Comparison of ENCODE assay signal across 1 cellular context in the genomic region with DNA sequence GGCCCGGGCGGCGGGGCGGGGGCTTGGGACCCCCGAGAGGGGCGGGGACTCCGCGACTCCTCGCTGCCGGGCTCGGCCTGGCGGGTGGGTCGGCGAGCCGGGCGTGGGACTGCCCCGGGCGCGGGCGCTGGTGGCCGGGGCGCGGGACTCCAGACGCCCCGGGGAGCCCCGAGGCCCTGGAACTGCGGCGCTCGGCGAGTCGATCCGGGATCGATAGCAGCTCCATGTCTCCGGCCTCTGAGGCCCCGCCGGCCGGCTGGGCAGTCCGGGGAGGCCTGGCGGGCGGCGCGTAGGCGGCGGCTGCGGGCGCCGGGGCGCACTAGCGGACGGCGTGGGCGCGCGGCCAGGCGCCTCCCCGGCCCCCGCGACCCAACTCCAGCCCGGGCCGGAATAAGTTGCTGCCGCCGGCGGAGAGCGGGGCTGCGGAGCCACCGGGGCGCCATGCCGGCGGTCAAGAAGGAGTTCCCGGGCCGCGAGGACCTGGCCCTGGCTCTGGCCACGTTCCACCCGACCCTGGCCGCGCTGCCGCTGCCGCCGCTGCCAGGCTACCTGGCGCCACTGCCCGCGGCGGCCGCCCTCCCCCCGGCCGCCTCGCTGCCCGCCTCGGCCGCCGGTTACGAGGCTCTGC.
TF ChIP-seq lines count a peak whose summit lies in the region.

No MANE protein-coding gene starts in this region.

TF ChIP-seq in K562, 482 proteins besides CTCF, POLR2A, EP300 and RAD21 (continued from another document and continues in another):
- TF ChIP-seq, protein P1, sequence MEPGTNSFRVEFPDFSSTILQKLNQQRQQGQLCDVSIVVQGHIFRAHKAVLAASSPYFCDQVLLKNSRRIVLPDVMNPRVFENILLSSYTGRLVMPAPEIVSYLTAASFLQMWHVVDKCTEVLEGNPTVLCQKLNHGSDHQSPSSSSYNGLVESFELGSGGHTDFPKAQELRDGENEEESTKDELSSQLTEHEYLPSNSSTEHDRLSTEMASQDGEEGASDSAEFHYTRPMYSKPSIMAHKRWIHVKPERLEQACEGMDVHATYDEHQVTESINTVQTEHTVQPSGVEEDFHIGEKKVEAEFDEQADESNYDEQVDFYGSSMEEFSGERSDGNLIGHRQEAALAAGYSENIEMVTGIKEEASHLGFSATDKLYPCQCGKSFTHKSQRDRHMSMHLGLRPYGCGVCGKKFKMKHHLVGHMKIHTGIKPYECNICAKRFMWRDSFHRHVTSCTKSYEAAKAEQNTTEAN (CRISPR knock-in tag; IDR thresholded peaks at IDR 0.05) = no peak
- no peak for TF ChIP-seq FOXK1 (CRISPR knock-in tag; IDR thresholded peaks at IDR 0.05; ENCODE audit: borderline replicate concordance)
- no peak for TF ChIP-seq CBX8 (IDR thresholded peaks at IDR 0.05; ENCODE audit: borderline replicate concordance, extremely low read depth, low read depth, low read length, poor library complexity, severe bottlenecking)
- no peak for TF ChIP-seq TOE1 (IDR thresholded peaks at IDR 0.05; ENCODE audit: borderline replicate concordance)
- no peak for TF ChIP-seq TOE1 (CRISPR knock-in tag; IDR thresholded peaks at IDR 0.05; ENCODE audit: borderline replicate concordance, low read depth)
- TF ChIP-seq ZNF445 (CRISPR knock-in tag; IDR thresholded peaks at IDR 0.05; ENCODE audit: low read depth) = no peak
- no peak for TF ChIP-seq YBX1 (IDR thresholded peaks at IDR 0.05)
- no peak for TF ChIP-seq ZNF212 (CRISPR knock-in tag; IDR thresholded peaks at IDR 0.05)
- TF ChIP-seq SIN3A (IDR thresholded peaks at IDR 0.05; ENCODE audit: borderline replicate concordance in 2 of 2, control insufficient read depth in 1 of 2, low read depth in 2 of 2, low read length in 2 of 2) = 0 out of 4 replicates have a peak, but pooled peaks of 1 of the 2 experiments have one; percentile 3
- TF ChIP-seq TBP (optimal IDR thresholded peaks at IDR 0.05; ENCODE audit: low read depth, low read length) = peak; percentile 1
- TF ChIP-seq ARID3B (CRISPR knock-in tag; IDR thresholded peaks at IDR 0.05; ENCODE audit: borderline replicate concordance) = no peak
- TF ChIP-seq PRMT5 (CRISPR knock-in tag; IDR thresholded peaks at IDR 0.05) = no peak
- no peak for TF ChIP-seq ZNF24 (IDR thresholded peaks at IDR 0.05)
- TF ChIP-seq, protein P2, sequence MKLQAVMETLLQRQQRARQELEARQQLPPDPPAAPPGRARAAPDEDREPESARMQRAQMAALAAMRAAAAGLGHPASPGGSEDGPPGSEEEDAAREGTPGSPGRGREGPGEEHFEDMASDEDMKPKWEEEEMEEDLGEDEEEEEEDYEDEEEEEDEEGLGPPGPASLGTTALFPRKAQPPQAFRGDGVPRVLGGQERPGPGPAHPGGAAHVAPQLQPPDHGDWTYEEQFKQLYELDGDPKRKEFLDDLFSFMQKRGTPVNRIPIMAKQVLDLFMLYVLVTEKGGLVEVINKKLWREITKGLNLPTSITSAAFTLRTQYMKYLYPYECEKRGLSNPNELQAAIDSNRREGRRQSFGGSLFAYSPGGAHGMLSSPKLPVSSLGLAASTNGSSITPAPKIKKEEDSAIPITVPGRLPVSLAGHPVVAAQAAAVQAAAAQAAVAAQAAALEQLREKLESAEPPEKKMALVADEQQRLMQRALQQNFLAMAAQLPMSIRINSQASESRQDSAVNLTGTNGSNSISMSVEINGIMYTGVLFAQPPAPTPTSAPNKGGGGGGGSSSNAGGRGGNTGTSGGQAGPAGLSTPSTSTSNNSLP (IDR thresholded peaks at IDR 0.05; ENCODE audit: borderline replicate concordance, low read depth, low read length) = no peak
- TF ChIP-seq ZBED1 (IDR thresholded peaks at IDR 0.05) = no peak
- TF ChIP-seq ZNF444 (CRISPR knock-in tag; IDR thresholded peaks at IDR 0.05) = no peak
- no peak for TF ChIP-seq TCF7 (IDR thresholded peaks at IDR 0.05; ENCODE audit: borderline replicate concordance)
- no peak for TF ChIP-seq GTF2F1 (IDR thresholded peaks at IDR 0.05; ENCODE audit: low read depth, low read length)
- TF ChIP-seq HNRNPL (IDR thresholded peaks at IDR 0.05; ENCODE audit: low read depth, low read length) = 0 out of 2 replicates have a peak, but pooled peaks have one; percentile 10
- TF ChIP-seq GTF2E2 (tag; IDR thresholded peaks at IDR 0.05) = no peak
- TF ChIP-seq AFF4 (CRISPR knock-in tag; IDR thresholded peaks at IDR 0.05) = no peak
- 0 out of 2 replicates have a peak, but pooled peaks have one; percentile 7 for TF ChIP-seq SIN3B (IDR thresholded peaks at IDR 0.05; ENCODE audit: low read depth)
- no peak for TF ChIP-seq ELF2 (CRISPR knock-in tag; IDR thresholded peaks at IDR 0.05)
- no peak for TF ChIP-seq HDAC6 (IDR thresholded peaks at IDR 0.05; ENCODE audit: low read depth, low read length)
- peak; percentile 24; the same call in 1 of the 2 replicates for TF ChIP-seq ZBTB7A (IDR thresholded peaks at IDR 0.05; ENCODE audit: borderline replicate concordance, control insufficient read depth, low read depth, low read length)
- TF ChIP-seq NR2C1 (IDR thresholded peaks at IDR 0.05) = no peak
- no peak for TF ChIP-seq NR2C1 (tag; IDR thresholded peaks at IDR 0.05)
- TF ChIP-seq HOXB6 (CRISPR knock-in tag; IDR thresholded peaks at IDR 0.05; ENCODE audit: borderline replicate concordance) = no peak
- TF ChIP-seq PHF8 (IDR thresholded peaks at IDR 0.05; ENCODE audit: borderline replicate concordance, low read length) = peak; percentile 8; the same call in 1 of the 2 replicates
- TF ChIP-seq NCOA2 (IDR thresholded peaks at IDR 0.05; ENCODE audit: partially characterized antibody in 2 of 2) = no peak
- TF ChIP-seq TAF7 (tag; IDR thresholded peaks at IDR 0.05) = no peak
- no peak for TF ChIP-seq CBX3 (IDR thresholded peaks at IDR 0.05; ENCODE audit: borderline replicate concordance in 1 of 2, low read length in 2 of 2)
- no peak for TF ChIP-seq EWSR1 (IDR thresholded peaks at IDR 0.05; ENCODE audit: borderline replicate concordance, low read depth, partially characterized antibody)
- peak; percentile 42 for TF ChIP-seq HMGN3 (IDR thresholded peaks at IDR 0.05; ENCODE audit: borderline replicate concordance, extremely low read depth, insufficient read length, low read depth, low read length)
- no peak for TF ChIP-seq MYBL2 (IDR thresholded peaks at IDR 0.05; ENCODE audit: low read depth)
- TF ChIP-seq MYBL2 (CRISPR knock-in tag; IDR thresholded peaks at IDR 0.05; ENCODE audit: borderline replicate concordance) = no peak
- no peak for TF ChIP-seq CHCHD3 (CRISPR knock-in tag; IDR thresholded peaks at IDR 0.05)
- TF ChIP-seq SPI1 (IDR thresholded peaks at IDR 0.05; ENCODE audit: borderline replicate concordance, low read depth, low read length) = no peak
- TF ChIP-seq TARDBP (IDR thresholded peaks at IDR 0.05) = no peak
- TF ChIP-seq, protein P3, sequence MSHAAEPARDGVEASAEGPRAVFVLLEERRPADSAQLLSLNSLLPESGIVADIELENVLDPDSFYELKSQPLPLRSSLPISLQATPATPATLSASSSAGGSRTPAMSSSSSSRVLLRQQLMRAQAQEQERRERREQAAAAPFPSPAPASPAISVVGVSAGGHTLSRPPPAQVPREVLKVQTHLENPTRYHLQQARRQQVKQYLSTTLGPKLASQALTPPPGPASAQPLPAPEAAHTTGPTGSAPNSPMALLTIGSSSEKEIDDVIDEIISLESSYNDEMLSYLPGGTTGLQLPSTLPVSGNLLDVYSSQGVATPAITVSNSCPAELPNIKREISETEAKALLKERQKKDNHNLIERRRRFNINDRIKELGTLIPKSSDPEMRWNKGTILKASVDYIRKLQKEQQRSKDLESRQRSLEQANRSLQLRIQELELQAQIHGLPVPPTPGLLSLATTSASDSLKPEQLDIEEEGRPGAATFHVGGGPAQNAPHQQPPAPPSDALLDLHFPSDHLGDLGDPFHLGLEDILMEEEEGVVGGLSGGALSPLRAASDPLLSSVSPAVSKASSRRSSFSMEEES (CRISPR knock-in tag; IDR thresholded peaks at IDR 0.05) = no peak
- TF ChIP-seq GABPB2 (CRISPR knock-in tag; conservative IDR thresholded peaks at IDR 0.05) = no peak
- no peak for TF ChIP-seq XRCC4 (IDR thresholded peaks at IDR 0.05; ENCODE audit: extremely low read depth, insufficient read depth, insufficient read length)
- no peak for TF ChIP-seq NR2F6 (CRISPR knock-in tag; IDR thresholded peaks at IDR 0.05)
- TF ChIP-seq RBFOX2 (IDR thresholded peaks at IDR 0.05; ENCODE audit: low read depth, low read length) = no peak; the same call in 1 of the 2 replicates
- no peak for TF ChIP-seq THAP12 (CRISPR knock-in tag; IDR thresholded peaks at IDR 0.05)
- no peak for TF ChIP-seq ARID1B (IDR thresholded peaks at IDR 0.05)
- no peak for TF ChIP-seq ZNF311 (CRISPR knock-in tag; IDR thresholded peaks at IDR 0.05)
- no peak for TF ChIP-seq ZSCAN29 (IDR thresholded peaks at IDR 0.05)
- TF ChIP-seq ZFX (CRISPR knock-in tag; IDR thresholded peaks at IDR 0.05) = no peak
- TF ChIP-seq CBFA2T2 (conservative IDR thresholded peaks at IDR 0.05) = no peak
- TF ChIP-seq, protein P4, sequence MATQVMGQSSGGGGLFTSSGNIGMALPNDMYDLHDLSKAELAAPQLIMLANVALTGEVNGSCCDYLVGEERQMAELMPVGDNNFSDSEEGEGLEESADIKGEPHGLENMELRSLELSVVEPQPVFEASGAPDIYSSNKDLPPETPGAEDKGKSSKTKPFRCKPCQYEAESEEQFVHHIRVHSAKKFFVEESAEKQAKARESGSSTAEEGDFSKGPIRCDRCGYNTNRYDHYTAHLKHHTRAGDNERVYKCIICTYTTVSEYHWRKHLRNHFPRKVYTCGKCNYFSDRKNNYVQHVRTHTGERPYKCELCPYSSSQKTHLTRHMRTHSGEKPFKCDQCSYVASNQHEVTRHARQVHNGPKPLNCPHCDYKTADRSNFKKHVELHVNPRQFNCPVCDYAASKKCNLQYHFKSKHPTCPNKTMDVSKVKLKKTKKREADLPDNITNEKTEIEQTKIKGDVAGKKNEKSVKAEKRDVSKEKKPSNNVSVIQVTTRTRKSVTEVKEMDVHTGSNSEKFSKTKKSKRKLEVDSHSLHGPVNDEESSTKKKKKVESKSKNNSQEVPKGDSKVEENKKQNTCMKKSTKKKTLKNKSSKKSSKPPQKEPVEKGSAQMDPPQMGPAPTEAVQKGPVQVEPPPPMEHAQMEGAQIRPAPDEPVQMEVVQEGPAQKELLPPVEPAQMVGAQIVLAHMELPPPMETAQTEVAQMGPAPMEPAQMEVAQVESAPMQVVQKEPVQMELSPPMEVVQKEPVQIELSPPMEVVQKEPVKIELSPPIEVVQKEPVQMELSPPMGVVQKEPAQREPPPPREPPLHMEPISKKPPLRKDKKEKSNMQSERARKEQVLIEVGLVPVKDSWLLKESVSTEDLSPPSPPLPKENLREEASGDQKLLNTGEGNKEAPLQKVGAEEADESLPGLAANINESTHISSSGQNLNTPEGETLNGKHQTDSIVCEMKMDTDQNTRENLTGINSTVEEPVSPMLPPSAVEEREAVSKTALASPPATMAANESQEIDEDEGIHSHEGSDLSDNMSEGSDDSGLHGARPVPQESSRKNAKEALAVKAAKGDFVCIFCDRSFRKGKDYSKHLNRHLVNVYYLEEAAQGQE (CRISPR knock-in tag; IDR thresholded peaks at IDR 0.05; ENCODE audit: low read depth) = no peak
- no peak for TF ChIP-seq PURB (CRISPR knock-in tag; IDR thresholded peaks at IDR 0.05; ENCODE audit: low read depth)
- TF ChIP-seq GTF2A2 (tag; IDR thresholded peaks at IDR 0.05) = no peak
